8 cellular contexts compared by ENCODE assay signal in the genomic region with DNA sequence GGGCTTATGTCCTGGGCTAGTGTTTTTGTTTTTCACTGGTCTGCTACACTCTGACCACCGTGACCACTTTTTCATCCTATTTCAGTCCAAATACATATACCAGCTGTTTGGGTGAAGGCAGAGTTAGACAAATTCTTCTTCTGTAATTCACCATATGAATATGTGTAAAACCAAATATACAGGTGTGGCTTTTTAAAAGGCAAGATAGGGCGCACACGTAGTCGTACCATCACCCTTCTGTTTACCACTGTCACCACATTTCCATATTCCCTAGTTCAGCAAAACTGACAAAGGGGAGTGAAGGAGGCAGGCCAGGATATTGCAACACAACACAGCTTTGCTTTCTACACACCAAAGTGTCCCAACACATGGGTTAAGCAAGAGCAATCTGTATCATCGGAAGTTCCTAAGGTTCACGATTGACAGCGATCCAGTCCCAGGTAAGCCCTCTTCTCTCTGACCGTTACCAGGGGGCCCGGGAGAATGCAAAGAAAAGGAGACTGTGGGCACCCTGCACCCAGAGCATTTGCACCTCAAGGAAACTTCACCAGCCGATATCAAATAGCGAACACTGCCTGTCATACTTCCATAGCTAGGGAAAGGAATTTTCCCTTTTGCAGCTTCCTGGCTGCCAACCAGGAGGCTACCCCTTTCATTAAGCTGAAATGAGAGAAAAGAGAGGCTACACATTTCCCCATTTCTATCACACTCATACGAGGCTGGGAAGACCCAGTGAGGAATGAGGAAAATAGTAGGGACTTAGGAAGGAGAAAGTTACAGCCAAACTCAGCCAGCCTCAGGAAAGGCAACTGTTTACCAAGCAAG. TPM values are rescaled to one million over a fixed set of nuclear protein-coding genes. Genes with fewer than 3 reads are reported as not detected.
DNase-seq lines count a peak whose midpoint lies in the region; ATAC-seq and TF ChIP-seq lines count a peak whose summit lies in the region.

No MANE protein-coding gene starts in this region.

- H3K4me1 Mint-ChIP-seq in progenitor cell of endocrine pancreas (ENCODE audit: low read depth): peaks cover 27% of the 10 kb centered on the region

- no peak overlapping the region for H3K4me3 ChIP-seq in epithelial cell of esophagus (ENCODE audit: low read length)

- peak overlapping the region; percentile 45 for H3K27ac Mint-ChIP-seq in progenitor cell of endocrine pancreas

- peak; percentile 39 for ATAC-seq in GM18502 (IDR thresholded peaks at IDR 0.05; ENCODE audit: poor library complexity, unreplicated experiment)
- no peak for ATAC-seq in activated CD4-positive, CD25-positive, alpha-beta regulatory T cell treated with anti-CD3 and anti-CD28 coated beads, Interleukin-2, amount 50 U/mL, for 24 hours

- peak; percentile 46 for DNase-seq in LHCN-M2 (ENCODE audit: low read depth)
- peak; percentile 91 for DNase-seq in epithelial cell of esophagus (ENCODE audit: low read depth)
- no peak for DNase-seq in progenitor cell of endocrine pancreas (ENCODE audit: low spot score, unreplicated experiment)
- no peak for DNase-seq in stimulated activated naive CD4-positive, alpha-beta T cell treated with Interleukin-2 at 50 U/mL for 16 hours (lab: John Stamatoyannopoulos, UW)
- no peak for DNase-seq in ureter (ENCODE audit: low spot score)
- no peak for DNase-seq in NCI-H446 treated with DMSO at 0.1 percent for 48 hours (lab: John Stamatoyannopoulos, UW)

- H3K4me3 Mint-ChIP-seq in progenitor cell of endocrine pancreas (ENCODE audit: low read depth): no peak overlapping the region

- no peaks in the 10 kb centered on the region for H3K36me3 Mint-ChIP-seq in progenitor cell of endocrine pancreas (ENCODE audit: insufficient read depth)

- H3K27me3 Mint-ChIP-seq in progenitor cell of endocrine pancreas: no peaks in the 10 kb centered on the region

- no peaks in the 10 kb centered on the region for H3K9me3 Mint-ChIP-seq in progenitor cell of endocrine pancreas (ENCODE audit: low read depth)

- TF ChIP-seq CTCF in epithelial cell of esophagus (IDR thresholded peaks at IDR 0.05; ENCODE audit: insufficient read depth, low read depth, low read length, missing control alignments) (no peak), progenitor cell of endocrine pancreas (IDR thresholded peaks at IDR 0.05; ENCODE audit: unreplicated experiment) (no peak)

RNA-seq across cellular contexts. Expression of a gene that starts 23.1 kb away (rescaled TPM):
- total RNA-seq in LHCN-M2 (2014; rRNA removed): 7.6 and 11.3 TPM in 2 replicates
- polyA plus RNA-seq in LHCN-M2 (2012): 12.6 TPM
- 144 and 146 TPM in 2 replicates for total RNA-seq in progenitor cell of endocrine pancreas
- total RNA-seq in ureter: 104 TPM

Comparison
In these comparisons a context has a peak if more than half of its experiments do, and no peak if none do; other contexts are left out.
1. DNase-seq: peak in LHCN-M2 (single experiment) and epithelial cell of esophagus (single experiment); none in progenitor cell of endocrine pancreas (single experiment), stimulated activated naive CD4-positive, alpha-beta T cell treated with Interleukin-2 at 50 U/mL for 16 hours (single experiment), ureter (single experiment) and NCI-H446 treated with DMSO at 0.1 percent for 48 hours (single experiment).